1 cellular context compared by ENCODE assay signal in the genomic region with DNA sequence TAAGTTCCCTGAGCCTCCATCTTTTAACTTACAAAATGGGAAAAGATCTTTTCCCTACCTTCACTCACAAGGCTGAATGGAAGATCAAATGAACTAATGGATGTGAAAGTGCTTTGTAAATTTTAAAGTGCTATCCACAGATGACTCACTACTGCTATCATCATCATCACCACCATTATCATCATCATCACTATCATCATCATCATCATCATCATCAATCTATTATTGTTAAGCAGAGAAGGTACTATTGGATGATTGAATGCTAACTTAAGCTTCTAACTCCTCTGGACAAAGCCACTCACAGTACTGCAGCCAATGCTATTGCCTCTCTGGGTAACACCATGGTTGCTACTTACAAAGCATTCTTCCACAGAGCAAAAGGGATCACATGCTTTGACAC.
TF ChIP-seq lines count a peak whose summit lies in the region.

No MANE protein-coding gene starts in this region.

TF ChIP-seq in A549, 52 proteins besides CTCF, POLR2A, EP300 and RAD21 (continued from another document):
- TF ChIP-seq ATOH8 (CRISPR knock-in tag; IDR thresholded peaks at IDR 0.05; ENCODE audit: low read depth): no peak
